ENCODE assay signal across 9 cellular contexts in genomic region chr6:32976334-32977069, GRCh38. TPM values are rescaled to one million over a fixed set of nuclear protein-coding genes. Genes with fewer than 3 reads are reported as not detected.
A peak's percentile ranks its signal among the peaks of the same experiment; 100 is the strongest.
DNase-seq lines count a peak whose midpoint lies in the region; ATAC-seq and TF ChIP-seq lines count a peak whose summit lies in the region.
"Had no signal": no experiment of that assay in that cellular context is flagged by ENCODE, and none has a peak within 500 bp of the region (broad histone marks: within the 10 kb centered on the region; RNA-seq: fewer than 3 reads in every experiment).

No MANE protein-coding gene starts in this region.

- H3K4me3 ChIP-seq in foreskin fibroblast (ENCODE audit: low read depth in 1 of 2, low read length in 2 of 2) = peak overlapping the region; percentile 74 to 95

- peaks cover 56 to 86% of the 10 kb centered on the region in 2 donors for H3K36me3 Mint-ChIP-seq in activated T-cell treated with anti-CD3 and anti-CD28 coated beads, Interleukin-2, amount 50 U/mL, for 72 hours (ENCODE audit: insufficient read depth in 2 of 2)
- peaks cover 98% of the 10 kb centered on the region for H3K36me3 Mint-ChIP-seq in activated B cell treated with CpG ODN at 0.5 μM for 24 hours (ENCODE audit: low read depth)
- peaks cover 98% of the 10 kb centered on the region for H3K36me3 Mint-ChIP-seq in stimulated activated memory B cell treated with anti-CD40 and anti-IgM and Interleukin-4, amounts not matched to agents 10 μg/mL and 1 μg/mL and 100 μg/mL, for 72 hours

- peak overlapping the region; percentile 99 for H3K27ac Mint-ChIP-seq in activated T-cell treated with anti-CD3 and anti-CD28 coated beads, Interleukin-2, amount 50 U/mL, for 72 hours
- H3K27ac Mint-ChIP-seq in activated B cell treated with CpG ODN at 0.5 μM for 24 hours = peak overlapping the region; percentile 64
- peak overlapping the region; percentile 71 for H3K27ac Mint-ChIP-seq in stimulated activated memory B cell treated with anti-CD40 and anti-IgM and Interleukin-4, amounts not matched to agents 10 μg/mL and 1 μg/mL and 100 μg/mL, for 72 hours

- H3K4me1 Mint-ChIP-seq in activated T-cell treated with anti-CD3 and anti-CD28 coated beads, Interleukin-2, amount 50 U/mL, for 72 hours (ENCODE audit: low read depth) = peaks cover 60% of the 10 kb centered on the region
- H3K4me1 Mint-ChIP-seq in activated B cell treated with CpG ODN at 0.5 μM for 24 hours = peaks cover 50% of the 10 kb centered on the region
- H3K4me1 Mint-ChIP-seq in stimulated activated memory B cell treated with anti-CD40 and anti-IgM and Interleukin-4, amounts not matched to agents 10 μg/mL and 1 μg/mL and 100 μg/mL, for 72 hours = peaks cover 66% of the 10 kb centered on the region

- H3K4me3 Mint-ChIP-seq in activated T-cell treated with anti-CD3 and anti-CD28 coated beads, Interleukin-2, amount 50 U/mL, for 72 hours = peak overlapping the region; percentile 86 to 97
- H3K4me3 Mint-ChIP-seq in activated B cell treated with CpG ODN at 0.5 μM for 24 hours = peak overlapping the region; percentile 91
- peak overlapping the region; percentile 89 for H3K4me3 Mint-ChIP-seq in stimulated activated memory B cell treated with anti-CD40 and anti-IgM and Interleukin-4, amounts not matched to agents 10 μg/mL and 1 μg/mL and 100 μg/mL, for 72 hours

- H3K9me3 Mint-ChIP-seq in activated T-cell treated with anti-CD3 and anti-CD28 coated beads, Interleukin-2, amount 50 U/mL, for 72 hours = no peaks in the 10 kb centered on the region
- no peaks in the 10 kb centered on the region for H3K9me3 Mint-ChIP-seq in activated B cell treated with CpG ODN at 0.5 μM for 24 hours
- no peaks in the 10 kb centered on the region for H3K9me3 Mint-ChIP-seq in stimulated activated memory B cell treated with anti-CD40 and anti-IgM and Interleukin-4, amounts not matched to agents 10 μg/mL and 1 μg/mL and 100 μg/mL, for 72 hours

- no peak for DNase-seq in activated T-cell treated with anti-CD3 and anti-CD28 coated beads, Interleukin-2, amount 50 U/mL, for 72 hours
- no peak for DNase-seq in activated T-cell treated with anti-CD3 and anti-CD28 coated beads, Interleukin-2, amount 50 U/mL, for 48 hours
- DNase-seq in activated B cell treated with CpG ODN at 0.5 μM for 24 hours = no peak
- no peak for DNase-seq in foreskin fibroblast
- no peak for DNase-seq in NCI-H446 treated with DMSO at 0.1 percent for 48 hours (lab: John Stamatoyannopoulos, UW)
- DNase-seq in hepatic stellate cell (ENCODE audit: low spot score) = no peak
- DNase-seq: NCI-H1417 had no signal

- H3K27me3 Mint-ChIP-seq in activated T-cell treated with anti-CD3 and anti-CD28 coated beads, Interleukin-2, amount 50 U/mL, for 72 hours (ENCODE audit: low read depth) = no peaks in the 10 kb centered on the region
- H3K27me3 Mint-ChIP-seq in activated B cell treated with CpG ODN at 0.5 μM for 24 hours = no peaks in the 10 kb centered on the region
- H3K27me3 Mint-ChIP-seq in stimulated activated memory B cell treated with anti-CD40 and anti-IgM and Interleukin-4, amounts not matched to agents 10 μg/mL and 1 μg/mL and 100 μg/mL, for 72 hours = no peaks in the 10 kb centered on the region

- intact Hi-C loops in activated B cell treated with CpG ODN at 0.5 μM for 24 hours (cut with micrococcal nuclease) = loop anchor here (10.0 kb wide), 1 partner anchor 542 kb away; the partner anchor contains the start of gene HLA-DRA

- POLR2A ChIA-PET in activated B cell treated with CpG ODN at 0.5 μM for 24 hours (lab: Charles Lee) = interaction anchor here (0.5 to 14.0 kb wide), 6 partner anchors 8 to 232 kb away, joined by 3 to 1150 read pairs (median 188); partner anchors contain the start of genes HLA-DMA and HLA-DMB

- CTCF ChIA-PET in activated B cell treated with CpG ODN at 0.5 μM for 24 hours (lab: Charles Lee) = interaction anchor here (0.7 to 1.8 kb wide), 5 partner anchors 8 to 91 kb away, joined by 3 to 6 read pairs (median 6); partner anchors contain the start of gene BRD2

- TF ChIP-seq CTCF in activated B cell treated with CpG ODN at 0.5 μM for 24 hours (IDR thresholded peaks at IDR 0.05) (no peak), foreskin fibroblast (IDR thresholded peaks at IDR 0.05; ENCODE audit: low read depth, low read length) (no peak)

- no peak for ATAC-seq in activated T-cell treated with anti-CD3 and anti-CD28 coated beads, Interleukin-2, amount 50 U/mL, for 72 hours (replicated peaks in 1 of 2)
- ATAC-seq in activated B cell treated with CpG ODN at 0.5 μM for 24 hours (ENCODE audit: low read depth) (no peak), HG03565 (IDR thresholded peaks at IDR 0.05; ENCODE audit: unreplicated experiment) (no peak)
- ATAC-seq in stimulated activated memory B cell treated with anti-CD40 and anti-IgM and Interleukin-4, amounts not matched to agents 10 μg/mL and 1 μg/mL and 100 μg/mL, for 72 hours = no peak

RNA-seq across cellular contexts. Expression of gene BRD2, which starts 8.1 kb away (rescaled TPM):
- 100 to 1,000 TPM; 238 to 291 TPM for total RNA-seq in activated T-cell treated with anti-CD3 and anti-CD28 coated beads, Interleukin-2, amount 50 U/mL, for 72 hours
- 347 and 370 TPM in 2 replicates for total RNA-seq in activated B cell treated with CpG ODN at 0.5 μM for 24 hours

RNA-seq across cellular contexts. Expression of gene HLA-DMA, which starts 23.6 kb away (rescaled TPM):
- 10 to 100 TPM; 19.4 to 20.2 TPM for total RNA-seq in activated T-cell treated with anti-CD3 and anti-CD28 coated beads, Interleukin-2, amount 50 U/mL, for 72 hours
- 371 and 387 TPM in 2 replicates for total RNA-seq in activated B cell treated with CpG ODN at 0.5 μM for 24 hours

RNA-seq across cellular contexts. Expression of gene HLA-DOA, which starts 32.9 kb away (rescaled TPM):
- 1 to 10 TPM; 3.1 to 3.9 TPM for total RNA-seq in activated T-cell treated with anti-CD3 and anti-CD28 coated beads, Interleukin-2, amount 50 U/mL, for 72 hours
- total RNA-seq in activated B cell treated with CpG ODN at 0.5 μM for 24 hours = 153 and 167 TPM in 2 replicates

RNA-seq across cellular contexts. Expression of gene HLA-DMB, which starts 35.7 kb away (rescaled TPM):
- 1 to 10 TPM; 3.4 to 3.6 TPM for total RNA-seq in activated T-cell treated with anti-CD3 and anti-CD28 coated beads, Interleukin-2, amount 50 U/mL, for 72 hours
- total RNA-seq in activated B cell treated with CpG ODN at 0.5 μM for 24 hours = 341 and 365 TPM in 2 replicates

Comparison
In these comparisons a context has a peak if more than half of its experiments do, and no peak if none do; other contexts are left out.
1. RNA of gene HLA-DMA, which starts 23.6 kb away (total RNA-seq): 371 to 387 TPM in activated B cell treated with CpG ODN at 0.5 μM for 24 hours; 19.4 to 20.2 TPM in activated T-cell treated with anti-CD3 and anti-CD28 coated beads, Interleukin-2, amount 50 U/mL, for 72 hours; every median in the first group is over 10 times any median in the second.
2. RNA of gene HLA-DOA, which starts 32.9 kb away (total RNA-seq): 153 to 167 TPM in activated B cell treated with CpG ODN at 0.5 μM for 24 hours; 3.1 to 3.9 TPM in activated T-cell treated with anti-CD3 and anti-CD28 coated beads, Interleukin-2, amount 50 U/mL, for 72 hours; every median in the first group is over 10 times any median in the second.
3. Peak in every context shown above with its lines, with median percentiles within 50 percentile points of each other: H3K27ac Mint-ChIP-seq and H3K4me3 Mint-ChIP-seq.